In the genomic region with DNA sequence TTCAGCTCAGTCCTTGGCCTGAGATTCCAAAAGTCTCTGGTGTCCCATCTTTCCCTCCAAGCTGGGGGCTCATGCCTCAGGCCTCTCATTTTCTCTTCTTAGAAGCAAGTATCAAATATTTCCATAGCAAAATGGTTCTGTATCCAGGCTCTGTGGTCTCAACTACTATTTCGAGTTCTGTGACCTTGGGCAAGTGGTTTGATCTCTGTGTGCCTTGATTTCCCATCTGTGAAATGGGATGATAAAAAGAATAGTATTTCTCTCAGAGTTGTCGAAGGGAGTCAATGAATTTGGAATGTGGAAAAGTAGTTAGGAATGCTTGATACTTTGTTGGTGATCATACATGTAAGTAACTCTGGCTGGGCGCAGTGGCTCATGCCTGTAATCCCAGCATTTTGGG, we compare ENCODE assay signal across 4 cellular contexts.
"Had no signal": no experiment of that assay in that cellular context is flagged by ENCODE, and none has a peak within 500 bp of the region (broad histone marks: within the 10 kb centered on the region; RNA-seq: fewer than 3 reads in every experiment).

No MANE protein-coding gene starts in this region.

- DNase-seq: H9, HCEC 1CT had no signal

- H3K4me3 Mint-ChIP-seq: GM23338, H9 had no signal

- ATAC-seq: GM23338 had no signal

- H2AFZ ChIP-seq: GM23338 had no signal

- H3K9me3 Mint-ChIP-seq: GM23338, H9, IgD-negative memory B cell had no signal

- H3K4me2 ChIP-seq: GM23338 had no signal

- H3K4me3 ChIP-seq: GM23338 had no signal
